8 cellular contexts compared by ENCODE assay signal in genomic region chr3:184354121-184354728, GRCh38. TPM values are rescaled to one million over a fixed set of nuclear protein-coding genes. Genes with fewer than 3 reads are reported as not detected.
DNase-seq lines count a peak whose midpoint lies in the region; ATAC-seq and TF ChIP-seq lines count a peak whose summit lies in the region.

No MANE protein-coding gene starts in this region.

- H3K36me3 ChIP-seq in GM23338 (ENCODE audit: insufficient read depth) = 0 out of 2 replicates have a peak, but pooled peaks cover 3% of the 10 kb centered on the region
- H3K36me3 ChIP-seq in body of pancreas (replicated peaks in 1 of 2; ENCODE audit: insufficient read depth in 1 of 2, low read depth in 2 of 2) = no peaks in the 10 kb centered on the region

- 0 out of 2 replicates have a peak, but pooled peaks cover 4% of the 10 kb centered on the region for H4K20me1 ChIP-seq in GM23338 (replicated peaks; ENCODE audit: insufficient read depth)

- TF ChIP-seq CTCF in GM23338 (conservative IDR thresholded peaks at IDR 0.05; ENCODE audit: low read depth in 2 of 2) (peak; percentile 61 to 87), body of pancreas (IDR thresholded peaks at IDR 0.05) (peak; percentile 44 to 77 (median 54))

- H3K36me3 Mint-ChIP-seq in GM23338 (ENCODE audit: low read depth) = peaks cover 36% of the 10 kb centered on the region
- no peaks in the 10 kb centered on the region for H3K36me3 Mint-ChIP-seq in T-helper 2 cell treated with Interferon-gamma antibody and Interleukin-4, amounts not matched to agents 5 μg/mL and 100 μg/mL, for 36 hours (ENCODE audit: low read depth)

- H3K27ac ChIP-seq in GM23338 (ENCODE audit: low read depth) (no peak overlapping the region), body of pancreas (no peak overlapping the region)

- H3K27me3 ChIP-seq in GM23338 (ENCODE audit: insufficient read depth) = no peaks in the 10 kb centered on the region
- H3K27me3 ChIP-seq in body of pancreas = no peaks in the 10 kb centered on the region

- WGBS in body of pancreas, 2 donors = 45 to 46% methylated on average over 5 to 18 of the region's 18 CpGs

- no peak overlapping the region for H3K4me2 ChIP-seq in GM23338

- peak; percentile 85 for ATAC-seq in GM23338
- ATAC-seq in body of pancreas = no peak
- ATAC-seq in HG02623 (IDR thresholded peaks at IDR 0.05; ENCODE audit: unreplicated experiment) = no peak

- no peak overlapping the region for H3K4me3 Mint-ChIP-seq in GM23338
- no peak overlapping the region for H3K4me3 Mint-ChIP-seq in T-helper 2 cell treated with Interferon-gamma antibody and Interleukin-4, amounts not matched to agents 5 μg/mL and 100 μg/mL, for 36 hours

- H3K4me1 ChIP-seq in GM23338 (ENCODE audit: insufficient read depth) (peaks cover 6% of the 10 kb centered on the region; the same call in 1 of the 2 replicates), body of pancreas (peaks cover 47% of the 10 kb centered on the region)

- H3K9me3 ChIP-seq in body of pancreas = no peaks in the 10 kb centered on the region

- H3K4me1 Mint-ChIP-seq in GM23338 = peaks cover 12% of the 10 kb centered on the region
- H3K4me1 Mint-ChIP-seq in T-helper 2 cell treated with Interferon-gamma antibody and Interleukin-4, amounts not matched to agents 5 μg/mL and 100 μg/mL, for 36 hours (ENCODE audit: low read depth) = peaks cover 1% of the 10 kb centered on the region

- H3K27ac Mint-ChIP-seq in GM23338 = no peak overlapping the region
- H3K27ac Mint-ChIP-seq in T-helper 2 cell treated with Interferon-gamma antibody and Interleukin-4, amounts not matched to agents 5 μg/mL and 100 μg/mL, for 36 hours = no peak overlapping the region

- TF ChIP-seq POLR2A in body of pancreas (IDR thresholded peaks at IDR 0.05) = no peak

- no peaks in the 10 kb centered on the region for H3K9me2 ChIP-seq in GM23338 (ENCODE audit: insufficient read depth)

- no peaks in the 10 kb centered on the region for H3K9me3 Mint-ChIP-seq in GM23338
- H3K9me3 Mint-ChIP-seq in T-helper 2 cell treated with Interferon-gamma antibody and Interleukin-4, amounts not matched to agents 5 μg/mL and 100 μg/mL, for 36 hours = no peaks in the 10 kb centered on the region

- H3K4me3 ChIP-seq in GM23338 (no peak overlapping the region), body of pancreas (no peak overlapping the region)

- peaks cover 3% of the 10 kb centered on the region for H3K27me3 Mint-ChIP-seq in GM23338 (ENCODE audit: insufficient read depth, low read depth, poor library complexity)
- no peaks in the 10 kb centered on the region for H3K27me3 Mint-ChIP-seq in T-helper 2 cell treated with Interferon-gamma antibody and Interleukin-4, amounts not matched to agents 5 μg/mL and 100 μg/mL, for 36 hours (ENCODE audit: low read depth)

- intact Hi-C loops in body of pancreas (cut with DNase I) = no loop called here

- H3K79me2 ChIP-seq in GM23338 (replicated peaks; ENCODE audit: insufficient read depth) = no peaks in the 10 kb centered on the region

- DNase-seq in Ammon's horn (ENCODE audit: low spot score) = peak; percentile 38
- DNase-seq in GM23338 (ENCODE audit: low spot score) = peak; percentile 73
- DNase-seq in T-helper 2 cell treated with Interferon-gamma antibody and Interleukin-4, amounts not matched to agents 5 μg/mL and 100 μg/mL, for 36 hours (ENCODE audit: low spot score) = peak; percentile 30
- peak; percentile 50 to 68 (median 58) for DNase-seq in body of pancreas
- DNase-seq in left kidney (ENCODE audit: low read depth, low spot score) = peak; percentile 66
- DNase-seq in stimulated activated CD8-positive, alpha-beta memory T cell treated with anti-CD3 and anti-CD28 coated beads, Interleukin-15, amount 100 ng/mL, for 48 hours (ENCODE audit: low read depth in 2 of 2) = peak; percentile 23 to 39
- no peak for DNase-seq in SK-N-DZ (ENCODE audit: low spot score)

- H2AFZ ChIP-seq in GM23338 = no peak overlapping the region

- H3F3A ChIP-seq in GM23338 (replicated peaks; ENCODE audit: low read depth) = 0 out of 2 replicates have a peak, but pooled peaks cover 2% of the 10 kb centered on the region

RNA-seq across cellular contexts. Expression of gene CLCN2, which starts 7.2 kb away (rescaled TPM):
- total RNA-seq in GM23338 (2014; rRNA removed; shearing (Covaris generic)) = 9.2 and 10.7 TPM in 2 replicates
- polyA plus RNA-seq in GM23338 (2016; fragmentation: Nextera tagmentation; extraction: Ambion mirVana) = 5.4 and 7.0 TPM in 2 replicates
- 10 to 100 TPM in 1 of 2 donors, 1 to 10 TPM in 1; 7.5 to 12.2 TPM for total RNA-seq in body of pancreas
- polyA plus RNA-seq in SK-N-DZ (2014; cell fraction: cytosol; rRNA removed) = 10.6 and 18.8 TPM in 2 replicates
- 85.0 and 92.0 TPM in 2 replicates for polyA plus RNA-seq in SK-N-DZ (2014; cell fraction: nucleus; rRNA removed)

RNA-seq across cellular contexts. Expression of gene POLR2H, which starts 7.3 kb away (rescaled TPM):
- 182 and 199 TPM in 2 replicates for total RNA-seq in GM23338 (2014; rRNA removed; shearing (Covaris generic))
- 190 and 205 TPM in 2 replicates for polyA plus RNA-seq in GM23338 (2016; fragmentation: Nextera tagmentation; extraction: Ambion mirVana)
- total RNA-seq in body of pancreas = 100 to 1,000 TPM in 1 of 2 donors, 10 to 100 TPM in 1; 32.4 to 137 TPM
- polyA plus RNA-seq in SK-N-DZ (2014; cell fraction: cytosol; rRNA removed) = 212 and 257 TPM in 2 replicates
- polyA plus RNA-seq in SK-N-DZ (2014; cell fraction: nucleus; rRNA removed) = 178 and 207 TPM in 2 replicates

RNA-seq across cellular contexts. Expression of gene FAM131A, which starts 16.8 kb away (rescaled TPM):
- total RNA-seq in GM23338 (2014; rRNA removed; shearing (Covaris generic)) = 14.8 and 31.8 TPM in 2 replicates
- 6.7 and 9.6 TPM in 2 replicates for polyA plus RNA-seq in GM23338 (2016; fragmentation: Nextera tagmentation; extraction: Ambion mirVana)
- 10 to 100 TPM; 11.5 to 13.5 TPM for total RNA-seq in body of pancreas
- polyA plus RNA-seq in SK-N-DZ (2014; cell fraction: cytosol; rRNA removed) = 39.7 and 60.4 TPM in 2 replicates
- 45.1 and 58.4 TPM in 2 replicates for polyA plus RNA-seq in SK-N-DZ (2014; cell fraction: nucleus; rRNA removed)

RNA-seq across cellular contexts. Expression of gene THPO, which starts 23.8 kb away (rescaled TPM):
- total RNA-seq in GM23338 (2014; rRNA removed; shearing (Covaris generic)) = 0.14 and 0.97 TPM in 2 replicates
- 0.47 and 1.9 TPM in 2 replicates for polyA plus RNA-seq in GM23338 (2016; fragmentation: Nextera tagmentation; extraction: Ambion mirVana)
- not detected for total RNA-seq in body of pancreas
- 2.1 and 3.2 TPM in 2 replicates for polyA plus RNA-seq in SK-N-DZ (2014; cell fraction: cytosol; rRNA removed)
- polyA plus RNA-seq in SK-N-DZ (2014; cell fraction: nucleus; rRNA removed) = 1.5 and 5.1 TPM in 2 replicates

RNA-seq across cellular contexts. Expression of gene CHRD, which starts 25.6 kb away (rescaled TPM):
- total RNA-seq in GM23338 (2014; rRNA removed; shearing (Covaris generic)) = 0.66 and 1.1 TPM in 2 replicates
- polyA plus RNA-seq in GM23338 (2016; fragmentation: Nextera tagmentation; extraction: Ambion mirVana) = 0.23 and 0.34 TPM in 2 replicates
- total RNA-seq in body of pancreas = 10 to 100 TPM; 47.2 to 50.4 TPM
- polyA plus RNA-seq in SK-N-DZ (2014; cell fraction: cytosol; rRNA removed) = 6.1 and 15.3 TPM in 2 replicates
- 203 and 207 TPM in 2 replicates for polyA plus RNA-seq in SK-N-DZ (2014; cell fraction: nucleus; rRNA removed)
